17 cellular contexts compared by ENCODE assay signal in the genomic region with DNA sequence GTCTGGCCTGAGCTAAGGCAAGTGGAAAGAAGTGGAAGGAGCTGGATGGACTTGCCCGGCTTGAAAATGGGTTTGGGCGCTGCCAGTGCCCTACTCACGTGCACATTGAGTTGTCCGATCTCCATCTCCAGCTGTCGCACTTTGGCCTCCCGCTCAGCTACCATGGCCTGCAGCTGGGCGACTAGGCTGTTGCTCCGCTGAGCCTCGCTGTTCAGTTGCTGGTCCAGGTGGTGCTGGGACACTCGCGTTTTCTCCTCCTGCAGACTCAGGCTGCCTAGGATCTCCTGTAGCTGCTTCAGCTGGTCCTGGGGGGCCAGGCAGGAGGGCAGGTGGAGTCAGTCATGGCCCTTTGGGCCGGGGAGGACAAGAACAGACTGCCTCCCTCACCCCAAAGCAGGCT. TPM values are rescaled to one million over a fixed set of nuclear protein-coding genes. Genes with fewer than 3 reads are reported as not detected.
DNase-seq lines count a peak whose midpoint lies in the region; ATAC-seq and TF ChIP-seq lines count a peak whose summit lies in the region.
"Had no signal": no experiment of that assay in that cellular context is flagged by ENCODE, and none has a peak within 500 bp of the region (broad histone marks: within the 10 kb centered on the region; RNA-seq: fewer than 3 reads in every experiment).

No MANE protein-coding gene starts in this region.

- intact Hi-C loops in sigmoid colon (cut with DNase I) = no loop called here

- H3K9me3 ChIP-seq in endodermal cell (ENCODE audit: control insufficient read depth, low read length) (no peaks in the 10 kb centered on the region), sigmoid colon (no peaks in the 10 kb centered on the region)

- peak; percentile 19 for DNase-seq in activated CD8-positive, alpha-beta memory T cell treated with anti-CD3 and anti-CD28 coated beads for 24 hours
- no peak for DNase-seq in activated CD8-positive, alpha-beta memory T cell treated with anti-CD3 and anti-CD28 coated beads, Interleukin-2, amount 50 U/mL, for 4 hours
- DNase-seq in activated CD8-positive, alpha-beta memory T cell treated with anti-CD3 and anti-CD28 coated beads, Interleukin-2, amount 50 U/mL, for 48 hours = peak; percentile 37
- DNase-seq in endodermal cell (no peak), sigmoid colon (peak; percentile 56), NCI-H2196 treated with DMSO at 0.1 percent for 48 hours (lab: John Stamatoyannopoulos, UW; ENCODE audit: unreplicated experiment) (no peak), cerebellar cortex (ENCODE audit: low spot score) (no peak)
- DNase-seq: 8988T; Calu3; CD4-positive, alpha-beta memory T cell; NCI-H1417 treated with DMSO at 0.1 percent for 48 hours; NCI-H82 had no signal

- no peaks in the 10 kb centered on the region for H3K27me3 ChIP-seq in endodermal cell (ENCODE audit: control insufficient read depth, insufficient read depth, low read length, poor library complexity, severe bottlenecking)
- H3K27me3 ChIP-seq in sigmoid colon = no peaks in the 10 kb centered on the region

- peaks cover 39% of the 10 kb centered on the region for H3K4me1 Mint-ChIP-seq in endodermal cell
- H3K4me1 Mint-ChIP-seq: CD4-positive, alpha-beta memory T cell had no signal

- no peak for TF ChIP-seq POLR2A in sigmoid colon (IDR thresholded peaks at IDR 0.05)

- peaks cover 3% of the 10 kb centered on the region for H3K9me3 Mint-ChIP-seq in endodermal cell
- H3K9me3 Mint-ChIP-seq: CD4-positive, alpha-beta memory T cell had no signal

- no peaks in the 10 kb centered on the region for H3K27me3 Mint-ChIP-seq in endodermal cell (ENCODE audit: insufficient read depth)
- H3K27me3 Mint-ChIP-seq: CD4-positive, alpha-beta memory T cell had no signal

- H3K9ac ChIP-seq in endodermal cell (ENCODE audit: extremely low read depth, low read length, poor library complexity, severe bottlenecking) = no peak overlapping the region

- no peak for ATAC-seq in HG03097 (IDR thresholded peaks at IDR 0.05; ENCODE audit: low FRiP score, unreplicated experiment)

- H3K36me3 Mint-ChIP-seq in endodermal cell (ENCODE audit: low read depth) = no peaks in the 10 kb centered on the region
- H3K36me3 Mint-ChIP-seq: CD4-positive, alpha-beta memory T cell had no signal

- H3K4me1 ChIP-seq in endodermal cell (ENCODE audit: control insufficient read depth, insufficient read depth, low read length) (peaks cover 10% of the 10 kb centered on the region), sigmoid colon (no peaks in the 10 kb centered on the region)

- H3K36me3 ChIP-seq in endodermal cell (ENCODE audit: control insufficient read depth, insufficient read depth, low read length) (no peaks in the 10 kb centered on the region), sigmoid colon (no peaks in the 10 kb centered on the region)

- H3K27ac Mint-ChIP-seq in endodermal cell = peak overlapping the region; percentile 21
- H3K27ac Mint-ChIP-seq: CD4-positive, alpha-beta memory T cell had no signal

- no peak overlapping the region for H3K4me3 ChIP-seq in endodermal cell (ENCODE audit: low read length)
- H3K4me3 ChIP-seq in sigmoid colon = no peak overlapping the region

- H3K4me3 Mint-ChIP-seq in endodermal cell = no peak overlapping the region
- H3K4me3 Mint-ChIP-seq: CD4-positive, alpha-beta memory T cell had no signal

- TF ChIP-seq CTCF in endodermal cell (conservative IDR thresholded peaks at IDR 0.05) (no peak), sigmoid colon (IDR thresholded peaks at IDR 0.05) (no peak)

- H3K27ac ChIP-seq in endodermal cell (ENCODE audit: low read depth, low read length) = no peak overlapping the region
- no peak overlapping the region for H3K27ac ChIP-seq in sigmoid colon

- TF ChIP-seq EP300 in sigmoid colon (IDR thresholded peaks at IDR 0.05) = no peak

- WGBS in endodermal cell (ENCODE audit: insufficient coverage in 1 of 2, insufficient read length in 1 of 2), 2 experiments = 93 to 96% methylated on average over 8 to 12 of the region's 12 CpGs
- 95 to 96% methylated on average over 12 of the region's 12 CpGs for WGBS in sigmoid colon, 2 donors

RNA-seq across cellular contexts. Expression of a gene that starts 33.0 kb away (rescaled TPM):
- total RNA-seq in endodermal cell = not detected
- not detected for polyA plus RNA-seq in endodermal cell (2013, experiment 1 of 2)
- polyA plus RNA-seq in endodermal cell (2013, experiment 2 of 2) = not detected
- not detected for total RNA-seq in sigmoid colon
- polyA plus RNA-seq in sigmoid colon = 1 to 10 TPM in 1 of 3 donors, under 1 TPM in 1, not detected in 1; 0.31 to 1.4 TPM
- total RNA-seq: Calu3; CD4-positive, alpha-beta memory T cell; H7; HT-29; NCI-H460 had no signal
- polyA plus RNA-seq: BJ; CD4-positive, alpha-beta memory T cell had no signal

RNA-seq across cellular contexts. Expression of a gene that starts 37.4 kb away (rescaled TPM):
- 1 to 10 TPM in 1 of 2 donors, under 1 TPM in 1; 0.64 to 1.1 TPM for total RNA-seq in endodermal cell
- 1.5 TPM for polyA plus RNA-seq in endodermal cell (2013, experiment 1 of 2)
- 0.95 TPM for polyA plus RNA-seq in endodermal cell (2013, experiment 2 of 2)
- total RNA-seq in sigmoid colon = 1 to 10 TPM in 3 of 4 donors, not detected in 1; 1.3 to 3.9 (median 1.8) TPM
- under 1 TPM; 0.60 to 0.85 (median 0.69) TPM for polyA plus RNA-seq in sigmoid colon
- total RNA-seq: HT-29 had no signal

RNA-seq across cellular contexts. Expression of a gene that starts 50.3 kb away (rescaled TPM):
- total RNA-seq in endodermal cell = not detected
- 0.21 TPM for polyA plus RNA-seq in endodermal cell (2013, experiment 1 of 2)
- 0.21 TPM for polyA plus RNA-seq in endodermal cell (2013, experiment 2 of 2)
- total RNA-seq in sigmoid colon = under 1 TPM in 1 of 4 donors, not detected in 3; under 0.01 TPM
- not detected for polyA plus RNA-seq in sigmoid colon
- total RNA-seq: Calu3; CD4-positive, alpha-beta memory T cell; H7; HT-29; NCI-H460 had no signal
- polyA plus RNA-seq: BJ; CD4-positive, alpha-beta memory T cell had no signal

Comparison
In these comparisons a context has a peak if more than half of its experiments do, and no peak if none do; other contexts are left out.
1. DNase-seq: peak in activated CD8-positive, alpha-beta memory T cell treated with anti-CD3 and anti-CD28 coated beads for 24 hours (single experiment), activated CD8-positive, alpha-beta memory T cell treated with anti-CD3 and anti-CD28 coated beads, Interleukin-2, amount 50 U/mL, for 48 hours (single experiment) and sigmoid colon (single experiment); none in activated CD8-positive, alpha-beta memory T cell treated with anti-CD3 and anti-CD28 coated beads, Interleukin-2, amount 50 U/mL, for 4 hours (single experiment), endodermal cell (single experiment), NCI-H2196 treated with DMSO at 0.1 percent for 48 hours (single experiment) and cerebellar cortex (single experiment).